In the genomic region with DNA sequence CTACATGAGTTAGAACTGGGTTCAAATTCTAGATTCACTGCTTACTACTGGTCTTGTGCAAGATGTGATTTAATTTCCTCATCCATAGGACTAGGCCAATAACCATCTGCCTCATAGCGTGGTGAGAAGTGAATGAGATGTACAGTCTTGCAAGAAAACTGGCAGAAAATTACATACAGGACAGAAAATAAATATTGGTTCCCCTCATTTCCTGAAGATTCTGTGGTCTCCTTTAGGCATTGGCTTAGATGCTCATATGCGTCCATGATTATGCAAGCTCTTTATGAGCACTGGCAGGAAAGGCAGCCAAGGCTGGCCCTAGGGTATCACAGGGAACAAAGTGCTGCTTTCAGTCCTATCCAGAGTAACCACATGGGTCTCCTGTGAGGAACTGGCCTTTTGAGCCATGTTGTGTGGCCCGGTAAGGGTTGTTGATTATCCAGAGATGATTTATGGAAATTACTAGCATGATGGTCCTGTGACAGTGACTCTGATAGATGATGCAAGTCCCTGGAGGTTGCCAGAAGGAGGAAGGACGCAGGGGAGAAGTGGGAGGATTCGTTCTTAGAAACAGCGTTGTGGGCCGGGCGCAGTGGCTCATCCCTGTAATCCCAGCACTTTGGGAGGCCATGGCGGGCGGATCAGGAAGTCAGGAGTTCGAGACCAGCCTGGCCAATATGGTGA, we compare ENCODE assay signal across 17 cellular contexts. TPM values are rescaled to one million over a fixed set of nuclear protein-coding genes. Genes with fewer than 3 reads are reported as not detected.
DNase-seq lines count a peak whose midpoint lies in the region; ATAC-seq and TF ChIP-seq lines count a peak whose summit lies in the region.
"Had no signal": no experiment of that assay in that cellular context is flagged by ENCODE, and none has a peak within 500 bp of the region (broad histone marks: within the 10 kb centered on the region; RNA-seq: fewer than 3 reads in every experiment).

No MANE protein-coding gene starts in this region.

- peak overlapping the region; percentile 61 for H3K27ac Mint-ChIP-seq in neural progenitor cell
- H3K27ac Mint-ChIP-seq: activated CD8-positive, alpha-beta memory T cell treated with anti-CD3 and anti-CD28 coated beads, Interleukin-2, amount 10 ng/mL, durations not matched to agents 7 days and 5 days had no signal

- H3K36me3 ChIP-seq in neural progenitor cell, result no peaks in the 10 kb centered on the region
- H3K36me3 ChIP-seq: vagina had no signal

- DNase-seq in Ammon's horn (ENCODE audit: low spot score) (peak; percentile 3), OCI-M1 (lab: John Stamatoyannopoulos, UW) (peak; percentile 69), fibroblast of pulmonary artery (ENCODE audit: low read depth) (peak; percentile 10), neural progenitor cell (ENCODE audit: low spot score) (no peak), GM19240 (ENCODE audit: insufficient read length, low spot score) (no peak)
- DNase-seq in stimulated activated CD4-positive, alpha-beta T cell treated with anti-CD3 and anti-CD28 coated beads, Interleukin-4, amount 100 ng/mL, for 1 hour, result no peak
- DNase-seq in stimulated activated naive CD4-positive, alpha-beta T cell (lab: John Stamatoyannopoulos, UW), result no peak
- DNase-seq: ACHN; activated CD4-positive, CD25-positive, alpha-beta regulatory T cell; activated CD8-positive, alpha-beta memory T cell treated with anti-CD3 and anti-CD28 coated beads, Interleukin-2, amount 10 ng/mL, durations not matched to agents 7 days and 5 days; activated naive CD4-positive, alpha-beta T cell treated with Interleukin-2 at 50 U/mL for 16 hours; naive B cell; NCI-H1048; NCI-H2227 treated with DMSO at 0.1 percent for 48 hours; stimulated activated CD4-positive, alpha-beta T cell treated with anti-CD3 and anti-CD28 coated beads, Interleukin-4, amount 100 ng/mL, for 24 hours had no signal

- no peaks in the 10 kb centered on the region for H4K20me1 ChIP-seq in neural progenitor cell (ENCODE audit: low read depth)

- no peaks in the 10 kb centered on the region for H3K79me2 ChIP-seq in neural progenitor cell (ENCODE audit: low read depth)

- H3K4me3 ChIP-seq in fibroblast of pulmonary artery (replicated peaks; ENCODE audit: low read depth, low read length) (no peak overlapping the region), neural progenitor cell (no peak overlapping the region)
- H3K4me3 ChIP-seq: vagina had no signal

- H3K27me3 Mint-ChIP-seq in neural progenitor cell (ENCODE audit: insufficient read depth, low read depth), result no peaks in the 10 kb centered on the region
- H3K27me3 Mint-ChIP-seq: activated CD8-positive, alpha-beta memory T cell treated with anti-CD3 and anti-CD28 coated beads, Interleukin-2, amount 10 ng/mL, durations not matched to agents 7 days and 5 days; naive B cell had no signal

- H3K4me2 ChIP-seq in neural progenitor cell, result no peak overlapping the region

- H3K4me1 Mint-ChIP-seq in neural progenitor cell, result peaks cover 23% of the 10 kb centered on the region
- H3K4me1 Mint-ChIP-seq: activated CD8-positive, alpha-beta memory T cell treated with anti-CD3 and anti-CD28 coated beads, Interleukin-2, amount 10 ng/mL, durations not matched to agents 7 days and 5 days had no signal

- no peaks in the 10 kb centered on the region for H3K27me3 ChIP-seq in neural progenitor cell
- H3K27me3 ChIP-seq: vagina had no signal

- no peaks in the 10 kb centered on the region for H3K4me1 ChIP-seq in neural progenitor cell
- H3K4me1 ChIP-seq: vagina had no signal

- H3K4me3 Mint-ChIP-seq in neural progenitor cell, result no peak overlapping the region
- H3K4me3 Mint-ChIP-seq: activated CD8-positive, alpha-beta memory T cell treated with anti-CD3 and anti-CD28 coated beads, Interleukin-2, amount 10 ng/mL, durations not matched to agents 7 days and 5 days; naive B cell had no signal

- no peak overlapping the region for H3K9ac ChIP-seq in neural progenitor cell

- H2AFZ ChIP-seq in neural progenitor cell (replicated peaks), result no peak overlapping the region

- no peaks in the 10 kb centered on the region for H3K9me3 ChIP-seq in neural progenitor cell (ENCODE audit: low read depth)
- H3K9me3 ChIP-seq: vagina had no signal

- no peak for ATAC-seq in HG02973 (IDR thresholded peaks at IDR 0.05; ENCODE audit: unreplicated experiment)
- ATAC-seq: activated CD8-positive, alpha-beta memory T cell treated with anti-CD3 and anti-CD28 coated beads, Interleukin-2, amount 10 ng/mL, durations not matched to agents 7 days and 5 days had no signal

- TF ChIP-seq CTCF in fibroblast of pulmonary artery (IDR thresholded peaks at IDR 0.05; ENCODE audit: low read length, missing control alignments), result no peak
- no peak for TF ChIP-seq CTCF in neural progenitor cell (IDR thresholded peaks at IDR 0.05)

- H3F3A ChIP-seq in neural progenitor cell (ENCODE audit: low read depth), result no peaks in the 10 kb centered on the region

- H3K9me3 Mint-ChIP-seq in neural progenitor cell, result peaks cover 2% of the 10 kb centered on the region
- H3K9me3 Mint-ChIP-seq: naive B cell had no signal

- no peak overlapping the region for H3K27ac ChIP-seq in neural progenitor cell
- H3K27ac ChIP-seq: vagina had no signal

- no peaks in the 10 kb centered on the region for H3K36me3 Mint-ChIP-seq in neural progenitor cell
- H3K36me3 Mint-ChIP-seq: activated CD8-positive, alpha-beta memory T cell treated with anti-CD3 and anti-CD28 coated beads, Interleukin-2, amount 10 ng/mL, durations not matched to agents 7 days and 5 days; naive B cell had no signal

RNA-seq across cellular contexts. Expression of a gene that starts 9.9 kb away (rescaled TPM):
- total RNA-seq in neural progenitor cell (ENCODE audit: low replicate concordance), result 18.9 and 30.6 TPM in 2 replicates

RNA-seq across cellular contexts. Expression of a gene that starts 52.5 kb away (rescaled TPM):
- total RNA-seq in neural progenitor cell (ENCODE audit: low replicate concordance), result 87.4 and 136 TPM in 2 replicates

Comparison
In these comparisons a context has a peak if more than half of its experiments do, and no peak if none do; other contexts are left out.
1. DNase-seq: peak in Ammon's horn (single experiment), OCI-M1 (single experiment) and fibroblast of pulmonary artery (single experiment); none in neural progenitor cell (single experiment), GM19240 (single experiment), stimulated activated CD4-positive, alpha-beta T cell treated with anti-CD3 and anti-CD28 coated beads, Interleukin-4, amount 100 ng/mL, for 1 hour (single experiment) and stimulated activated naive CD4-positive, alpha-beta T cell (0 of 6).